1 cellular context compared by ENCODE assay signal in the genomic region with DNA sequence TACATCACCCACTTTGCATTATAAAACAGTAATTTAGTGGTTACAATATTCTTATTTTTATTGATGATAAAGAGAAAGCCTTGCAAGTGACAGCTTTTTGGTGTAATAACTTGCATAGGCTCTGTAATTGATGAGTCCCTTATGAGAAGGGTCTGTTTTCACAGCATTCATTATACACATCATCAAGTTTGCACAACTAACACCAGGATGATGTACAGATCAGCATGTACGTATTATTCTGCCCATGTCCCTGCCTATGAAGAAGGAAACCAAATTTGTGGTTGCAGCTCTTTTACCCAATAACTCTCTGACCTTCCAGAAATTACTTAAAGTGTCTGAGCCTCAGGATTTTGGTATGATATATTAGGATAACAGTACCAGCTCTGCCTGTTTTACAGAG.
TF ChIP-seq lines count a peak whose summit lies in the region.

No MANE protein-coding gene starts in this region.

TF ChIP-seq in HepG2, 621 proteins besides CTCF, POLR2A, EP300 and RAD21 (continued from another document):
- TF ChIP-seq, protein P1, sequence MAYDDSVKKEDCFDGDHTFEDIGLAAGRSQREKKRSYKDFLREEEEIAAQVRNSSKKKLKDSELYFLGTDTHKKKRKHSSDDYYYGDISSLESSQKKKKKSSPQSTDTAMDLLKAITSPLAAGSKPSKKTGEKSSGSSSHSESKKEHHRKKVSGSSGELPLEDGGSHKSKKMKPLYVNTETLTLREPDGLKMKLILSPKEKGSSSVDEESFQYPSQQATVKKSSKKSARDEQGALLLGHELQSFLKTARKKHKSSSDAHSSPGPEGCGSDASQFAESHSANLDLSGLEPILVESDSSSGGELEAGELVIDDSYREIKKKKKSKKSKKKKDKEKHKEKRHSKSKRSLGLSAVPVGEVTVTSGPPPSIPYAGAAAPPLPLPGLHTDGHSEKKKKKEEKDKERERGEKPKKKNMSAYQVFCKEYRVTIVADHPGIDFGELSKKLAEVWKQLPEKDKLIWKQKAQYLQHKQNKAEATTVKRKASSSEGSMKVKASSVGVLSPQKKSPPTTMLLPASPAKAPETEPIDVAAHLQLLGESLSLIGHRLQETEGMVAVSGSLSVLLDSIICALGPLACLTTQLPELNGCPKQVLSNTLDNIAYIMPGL (CRISPR knock-in tag; IDR thresholded peaks at IDR 0.05; ENCODE audit: borderline replicate concordance in 1 of 2, low read depth in 1 of 2): no peak
- no peak for TF ChIP-seq ARNTL (CRISPR knock-in tag; IDR thresholded peaks at IDR 0.05)
- TF ChIP-seq, protein P2, sequence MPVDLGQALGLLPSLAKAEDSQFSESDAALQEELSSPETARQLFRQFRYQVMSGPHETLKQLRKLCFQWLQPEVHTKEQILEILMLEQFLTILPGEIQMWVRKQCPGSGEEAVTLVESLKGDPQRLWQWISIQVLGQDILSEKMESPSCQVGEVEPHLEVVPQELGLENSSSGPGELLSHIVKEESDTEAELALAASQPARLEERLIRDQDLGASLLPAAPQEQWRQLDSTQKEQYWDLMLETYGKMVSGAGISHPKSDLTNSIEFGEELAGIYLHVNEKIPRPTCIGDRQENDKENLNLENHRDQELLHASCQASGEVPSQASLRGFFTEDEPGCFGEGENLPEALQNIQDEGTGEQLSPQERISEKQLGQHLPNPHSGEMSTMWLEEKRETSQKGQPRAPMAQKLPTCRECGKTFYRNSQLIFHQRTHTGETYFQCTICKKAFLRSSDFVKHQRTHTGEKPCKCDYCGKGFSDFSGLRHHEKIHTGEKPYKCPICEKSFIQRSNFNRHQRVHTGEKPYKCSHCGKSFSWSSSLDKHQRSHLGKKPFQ (CRISPR knock-in tag; IDR thresholded peaks at IDR 0.05; ENCODE audit: insufficient replicate concordance): no peak
TF ChIP-seq in HepG2: peak in this region for 0.
